In genomic region chr14:99262977-99263448, GRCh38 we compare ENCODE assay signal across 11 cellular contexts. TPM values are rescaled to one million over a fixed set of nuclear protein-coding genes. Genes with fewer than 3 reads are reported as not detected.
DNase-seq lines count a peak whose midpoint lies in the region; ATAC-seq and TF ChIP-seq lines count a peak whose summit lies in the region.
"Had no signal": no experiment of that assay in that cellular context is flagged by ENCODE, and none has a peak within 500 bp of the region (broad histone marks: within the 10 kb centered on the region; RNA-seq: fewer than 3 reads in every experiment).

No MANE protein-coding gene starts in this region.

- H3K4me2 ChIP-seq in Loucy (ENCODE audit: low read depth, low read length, poor library complexity, severe bottlenecking) = peak overlapping the region; percentile 94

- H3K4me3 Mint-ChIP-seq in CD4-positive, alpha-beta memory T cell = peak overlapping the region; percentile 94 to 100 (median 98)
- H3K4me3 Mint-ChIP-seq in naive thymus-derived CD8-positive, alpha-beta T cell = peak overlapping the region; percentile 88 to 100 (median 98)

- peaks cover 100% of the 10 kb centered on the region for H3K79me2 ChIP-seq in Loucy (ENCODE audit: insufficient read depth, low read length)

- H3K36me3 ChIP-seq in CD4-positive, alpha-beta memory T cell (ENCODE audit: insufficient read depth, low read length) = peaks cover 6% of the 10 kb centered on the region
- H3K36me3 ChIP-seq in Loucy (ENCODE audit: insufficient read depth, low read length) = peaks cover 13% of the 10 kb centered on the region; the same call in 1 of the 2 replicates
- H3K36me3 ChIP-seq in colonic mucosa = no peaks in the 10 kb centered on the region
- H3K36me3 ChIP-seq: ascending aorta had no signal

- H3K4me3 ChIP-seq in CD4-positive, alpha-beta memory T cell (ENCODE audit: low read length in 2 of 2) = peak overlapping the region; percentile 45 to 91
- H3K4me3 ChIP-seq in Loucy (ENCODE audit: low read length, poor library complexity, severe bottlenecking) (peak overlapping the region; percentile 8), colonic mucosa (no peak overlapping the region)
- H3K4me3 ChIP-seq: ascending aorta had no signal

- H4K20me1 ChIP-seq in Loucy (ENCODE audit: insufficient read depth, low read length, poor library complexity, severe bottlenecking) = peaks cover 87% of the 10 kb centered on the region

- peak overlapping the region; percentile 99 to 100 (median 100) for H3K27ac Mint-ChIP-seq in CD4-positive, alpha-beta memory T cell
- H3K27ac Mint-ChIP-seq in naive thymus-derived CD8-positive, alpha-beta T cell = peak overlapping the region; percentile 99 to 100 (median 100)

- peaks cover 75 to 79% of the 10 kb centered on the region in 2 donors for H3K36me3 Mint-ChIP-seq in CD4-positive, alpha-beta memory T cell
- peaks cover 22 to 89% (median 70%) of the 10 kb centered on the region in 3 donors for H3K36me3 Mint-ChIP-seq in naive thymus-derived CD8-positive, alpha-beta T cell

- H3K4me1 Mint-ChIP-seq in CD4-positive, alpha-beta memory T cell = peaks cover 64 to 100% (median 85%) of the 10 kb centered on the region in 4 donors
- H3K4me1 Mint-ChIP-seq in naive thymus-derived CD8-positive, alpha-beta T cell = peaks cover 53 to 98% (median 85%) of the 10 kb centered on the region in 4 donors

- POLR2A ChIA-PET in CD4-positive, alpha-beta memory T cell (lab: Charles Lee; ENCODE audit: partially characterized antibody) = interaction anchor here (0.9 to 66.7 kb wide), 20 partner anchors 9 to 1963 kb away, joined by 3 to 6015 read pairs (median 6); partner anchors contain the start of gene BCL11B
- POLR2A ChIA-PET in naive thymus-derived CD8-positive, alpha-beta T cell (lab: Charles Lee) = interaction anchor here (0.7 to 17.4 kb wide), 12 partner anchors 7 to 1286 kb away, joined by 3 to 1316 read pairs (median 64); partner anchors contain the start of gene BCL11B

- peaks cover 87% of the 10 kb centered on the region for H3K4me1 ChIP-seq in CD4-positive, alpha-beta memory T cell (ENCODE audit: insufficient read depth, low read length)
- H3K4me1 ChIP-seq in Loucy (ENCODE audit: insufficient read depth, low read length, poor library complexity, severe bottlenecking) = peaks cover 50% of the 10 kb centered on the region
- no peaks in the 10 kb centered on the region for H3K4me1 ChIP-seq in colonic mucosa
- H3K4me1 ChIP-seq: ascending aorta had no signal

- H3K27ac ChIP-seq in CD4-positive, alpha-beta memory T cell (ENCODE audit: low read depth, low read length) = peak overlapping the region; percentile 98
- peak overlapping the region; percentile 17 for H3K27ac ChIP-seq in colonic mucosa
- H3K27ac ChIP-seq: ascending aorta, C4-2B had no signal

- intact Hi-C loops in CD4-positive, alpha-beta memory T cell (cut with micrococcal nuclease) = loop anchor here (1.0 kb wide), 2 partner anchors 27 to 33 kb away; no protein-coding TSS in a partner anchor
- intact Hi-C loops in colonic mucosa (cut with DNase I) = no loop called here

- no peaks in the 10 kb centered on the region for H3K9me3 ChIP-seq in CD4-positive, alpha-beta memory T cell (ENCODE audit: control insufficient read depth in 1 of 2, low read length in 2 of 2)
- H3K9me3 ChIP-seq in Loucy (ENCODE audit: insufficient read depth, low read depth, low read length) = no peaks in the 10 kb centered on the region
- H3K9me3 ChIP-seq in colonic mucosa = no peaks in the 10 kb centered on the region
- H3K9me3 ChIP-seq: ascending aorta had no signal

- CTCF ChIA-PET in CD4-positive, alpha-beta memory T cell (lab: Charles Lee; ENCODE audit: partially characterized antibody) = interaction anchor here (0.6 to 11.0 kb wide), 13 partner anchors 9 to 1285 kb away, joined by 3 to 270 read pairs (median 8); partner anchors contain the start of gene BCL11B

- H2AFZ ChIP-seq in Loucy (ENCODE audit: low read length) = no peak overlapping the region

- no peaks in the 10 kb centered on the region for H3F3A ChIP-seq in Loucy (ENCODE audit: low read depth)

- no peak overlapping the region for H3K9ac ChIP-seq in Loucy (ENCODE audit: low read depth, low read length, poor library complexity, severe bottlenecking)
- peak overlapping the region in 1 of 2 donors; percentile 14 for H3K9ac ChIP-seq in colonic mucosa (ENCODE audit: low read depth in 2 of 2, low read length in 2 of 2)

- no peak for ATAC-seq in naive thymus-derived CD8-positive, alpha-beta T cell
- ATAC-seq in GM19351 (IDR thresholded peaks at IDR 0.05; ENCODE audit: unreplicated experiment) = no peak

- H3K27me3 Mint-ChIP-seq in CD4-positive, alpha-beta memory T cell = no peaks in the 10 kb centered on the region
- H3K27me3 Mint-ChIP-seq in naive thymus-derived CD8-positive, alpha-beta T cell = peaks cover 0 to 5% (median 0%) of the 10 kb centered on the region in 5 donors

- no peak for DNase-seq in CD4-positive, alpha-beta memory T cell
- no peak for DNase-seq in colonic mucosa
- peak in 4 of 10 donors; percentile 13 to 58 (median 30) for DNase-seq in naive thymus-derived CD8-positive, alpha-beta T cell
- DNase-seq in stimulated activated naive CD4-positive, alpha-beta T cell (lab: John Stamatoyannopoulos, UW) = no peak
- no peak for DNase-seq in putamen (ENCODE audit: low spot score)
- DNase-seq in GM20000 (ENCODE audit: low spot score) = no peak
- DNase-seq: NCI-H1436 had no signal

- TF ChIP-seq CTCF in Loucy (conservative IDR thresholded peaks at IDR 0.05; ENCODE audit: low read length) (no peak), colonic mucosa (IDR thresholded peaks at IDR 0.05) (no peak), GM20000 (IDR thresholded peaks at IDR 0.05; ENCODE audit: extremely low read depth, missing control alignments) (no peak)

- peaks cover 0 to 14% (median 0%) of the 10 kb centered on the region in 8 donors for H3K9me3 Mint-ChIP-seq in CD4-positive, alpha-beta memory T cell
- H3K9me3 Mint-ChIP-seq in naive thymus-derived CD8-positive, alpha-beta T cell = no peaks in the 10 kb centered on the region

- H3K27me3 ChIP-seq in CD4-positive, alpha-beta memory T cell (ENCODE audit: insufficient read depth, low read length) = no peaks in the 10 kb centered on the region
- H3K27me3 ChIP-seq in Loucy (ENCODE audit: insufficient read depth, low read length, poor library complexity, severe bottlenecking) = no peaks in the 10 kb centered on the region
- no peaks in the 10 kb centered on the region for H3K27me3 ChIP-seq in colonic mucosa
- H3K27me3 ChIP-seq: ascending aorta had no signal

- no peaks in the 10 kb centered on the region for H3K9me2 ChIP-seq in Loucy (replicated peaks; ENCODE audit: low read depth, low read length)

RNA-seq across cellular contexts. Expression of gene BCL11B, which starts 9.0 kb away (rescaled TPM):
- 100 to 1,000 TPM; 163 to 165 TPM for total RNA-seq in CD4-positive, alpha-beta memory T cell
- 10 to 100 TPM in 1 of 2 donors, 1 to 10 TPM in 1; 2.6 to 11.6 TPM for polyA plus RNA-seq in CD4-positive, alpha-beta memory T cell
- 10 to 100 TPM in 1 of 2 donors, 1 to 10 TPM in 1; 5.6 to 10.4 TPM for total RNA-seq in colonic mucosa
- total RNA-seq in naive thymus-derived CD8-positive, alpha-beta T cell = 100 to 1,000 TPM; 206 to 209 TPM
- polyA plus RNA-seq in naive thymus-derived CD8-positive, alpha-beta T cell = 10 to 100 TPM in 1 of 3 donors, 1 to 10 TPM in 2; 8.2 to 12.1 (median 9.5) TPM

Comparison
In these comparisons a context has a peak if more than half of its experiments do, and no peak if none do; other contexts are left out.
1. RNA of gene BCL11B, which starts 9.0 kb away (total RNA-seq): 206 to 209 TPM in naive thymus-derived CD8-positive, alpha-beta T cell and 163 to 165 TPM in CD4-positive, alpha-beta memory T cell; 5.6 to 10.4 TPM in colonic mucosa; every median in the first group is over 10 times any median in the second.